ENCODE assay signal across 1 cellular context in the genomic region with DNA sequence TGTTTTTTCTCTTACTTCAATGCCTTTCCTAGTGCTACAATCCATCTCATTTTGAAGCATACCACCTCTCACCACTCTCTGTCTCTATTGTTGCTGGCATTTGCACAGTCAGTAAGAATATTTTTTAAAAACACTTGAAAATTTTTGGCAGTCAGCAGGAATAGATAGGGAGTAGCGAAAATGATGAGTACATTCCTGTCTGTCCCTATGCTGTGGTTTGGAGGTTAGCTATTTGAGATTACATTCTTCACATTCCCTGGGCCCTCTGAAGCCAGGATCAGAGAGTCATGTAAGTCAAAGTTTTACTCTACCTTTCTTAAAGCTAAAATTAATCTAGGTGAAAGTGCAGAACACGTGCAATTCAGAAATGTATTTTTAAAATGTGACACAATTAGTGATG.
TF ChIP-seq lines count a peak whose summit lies in the region.

No MANE protein-coding gene starts in this region.

TF ChIP-seq in SK-N-SH, 30 proteins besides CTCF, POLR2A, EP300 and RAD21 (continued from another document):
- TF ChIP-seq, protein P1, sequence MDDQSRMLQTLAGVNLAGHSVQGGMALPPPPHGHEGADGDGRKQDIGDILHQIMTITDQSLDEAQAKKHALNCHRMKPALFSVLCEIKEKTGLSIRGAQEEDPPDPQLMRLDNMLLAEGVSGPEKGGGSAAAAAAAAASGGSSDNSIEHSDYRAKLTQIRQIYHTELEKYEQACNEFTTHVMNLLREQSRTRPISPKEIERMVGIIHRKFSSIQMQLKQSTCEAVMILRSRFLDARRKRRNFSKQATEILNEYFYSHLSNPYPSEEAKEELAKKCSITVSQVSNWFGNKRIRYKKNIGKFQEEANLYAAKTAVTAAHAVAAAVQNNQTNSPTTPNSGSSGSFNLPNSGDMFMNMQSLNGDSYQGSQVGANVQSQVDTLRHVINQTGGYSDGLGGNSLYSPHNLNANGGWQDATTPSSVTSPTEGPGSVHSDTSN (IDR thresholded peaks at IDR 0.05), result peak; percentile 70
- TF ChIP-seq CHD2 (IDR thresholded peaks at IDR 0.05; ENCODE audit: low read length, partially characterized antibody), result no peak
- no peak for TF ChIP-seq SIN3A (IDR thresholded peaks at IDR 0.05; ENCODE audit: borderline replicate concordance, low read depth, low read length)
- no peak for TF ChIP-seq TAF1 (IDR thresholded peaks at IDR 0.05; ENCODE audit: borderline replicate concordance, low read depth, low read length)
- TF ChIP-seq, protein P2, sequence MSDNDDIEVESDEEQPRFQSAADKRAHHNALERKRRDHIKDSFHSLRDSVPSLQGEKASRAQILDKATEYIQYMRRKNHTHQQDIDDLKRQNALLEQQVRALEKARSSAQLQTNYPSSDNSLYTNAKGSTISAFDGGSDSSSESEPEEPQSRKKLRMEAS (IDR thresholded peaks at IDR 0.05; ENCODE audit: low read depth), result 0 out of 2 replicates have a peak, but pooled peaks have one; percentile 24
- no peak for TF ChIP-seq YY1 (IDR thresholded peaks at IDR 0.05; ENCODE audit: low read depth)
- TF ChIP-seq MXI1 (IDR thresholded peaks at IDR 0.05; ENCODE audit: low read depth, low read length), result no peak
- TF ChIP-seq NRF1 (IDR thresholded peaks at IDR 0.05; ENCODE audit: low read depth, low read length), result no peak
- TF ChIP-seq JUND (IDR thresholded peaks at IDR 0.05), result peak; percentile 64
- TF ChIP-seq RCOR1 (IDR thresholded peaks at IDR 0.05; ENCODE audit: low read length), result no peak
- TF ChIP-seq, protein P3, sequence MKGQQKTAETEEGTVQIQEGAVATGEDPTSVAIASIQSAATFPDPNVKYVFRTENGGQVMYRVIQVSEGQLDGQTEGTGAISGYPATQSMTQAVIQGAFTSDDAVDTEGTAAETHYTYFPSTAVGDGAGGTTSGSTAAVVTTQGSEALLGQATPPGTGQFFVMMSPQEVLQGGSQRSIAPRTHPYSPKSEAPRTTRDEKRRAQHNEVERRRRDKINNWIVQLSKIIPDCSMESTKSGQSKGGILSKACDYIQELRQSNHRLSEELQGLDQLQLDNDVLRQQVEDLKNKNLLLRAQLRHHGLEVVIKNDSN (IDR thresholded peaks at IDR 0.05; ENCODE audit: borderline replicate concordance, low read depth), result no peak
- TF ChIP-seq, protein P4, sequence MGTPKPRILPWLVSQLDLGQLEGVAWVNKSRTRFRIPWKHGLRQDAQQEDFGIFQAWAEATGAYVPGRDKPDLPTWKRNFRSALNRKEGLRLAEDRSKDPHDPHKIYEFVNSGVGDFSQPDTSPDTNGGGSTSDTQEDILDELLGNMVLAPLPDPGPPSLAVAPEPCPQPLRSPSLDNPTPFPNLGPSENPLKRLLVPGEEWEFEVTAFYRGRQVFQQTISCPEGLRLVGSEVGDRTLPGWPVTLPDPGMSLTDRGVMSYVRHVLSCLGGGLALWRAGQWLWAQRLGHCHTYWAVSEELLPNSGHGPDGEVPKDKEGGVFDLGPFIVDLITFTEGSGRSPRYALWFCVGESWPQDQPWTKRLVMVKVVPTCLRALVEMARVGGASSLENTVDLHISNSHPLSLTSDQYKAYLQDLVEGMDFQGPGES (IDR thresholded peaks at IDR 0.05; ENCODE audit: low read depth, low read length), result no peak
- TF ChIP-seq, protein P5, sequence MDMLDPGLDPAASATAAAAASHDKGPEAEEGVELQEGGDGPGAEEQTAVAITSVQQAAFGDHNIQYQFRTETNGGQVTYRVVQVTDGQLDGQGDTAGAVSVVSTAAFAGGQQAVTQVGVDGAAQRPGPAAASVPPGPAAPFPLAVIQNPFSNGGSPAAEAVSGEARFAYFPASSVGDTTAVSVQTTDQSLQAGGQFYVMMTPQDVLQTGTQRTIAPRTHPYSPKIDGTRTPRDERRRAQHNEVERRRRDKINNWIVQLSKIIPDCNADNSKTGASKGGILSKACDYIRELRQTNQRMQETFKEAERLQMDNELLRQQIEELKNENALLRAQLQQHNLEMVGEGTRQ (IDR thresholded peaks at IDR 0.05; ENCODE audit: borderline replicate concordance, low read depth, low read length), result no peak
- TF ChIP-seq FOXJ3 (CRISPR knock-in tag; IDR thresholded peaks at IDR 0.05), result no peak
